Comparison of ENCODE assay signal across 1 cellular context in the genomic region with DNA sequence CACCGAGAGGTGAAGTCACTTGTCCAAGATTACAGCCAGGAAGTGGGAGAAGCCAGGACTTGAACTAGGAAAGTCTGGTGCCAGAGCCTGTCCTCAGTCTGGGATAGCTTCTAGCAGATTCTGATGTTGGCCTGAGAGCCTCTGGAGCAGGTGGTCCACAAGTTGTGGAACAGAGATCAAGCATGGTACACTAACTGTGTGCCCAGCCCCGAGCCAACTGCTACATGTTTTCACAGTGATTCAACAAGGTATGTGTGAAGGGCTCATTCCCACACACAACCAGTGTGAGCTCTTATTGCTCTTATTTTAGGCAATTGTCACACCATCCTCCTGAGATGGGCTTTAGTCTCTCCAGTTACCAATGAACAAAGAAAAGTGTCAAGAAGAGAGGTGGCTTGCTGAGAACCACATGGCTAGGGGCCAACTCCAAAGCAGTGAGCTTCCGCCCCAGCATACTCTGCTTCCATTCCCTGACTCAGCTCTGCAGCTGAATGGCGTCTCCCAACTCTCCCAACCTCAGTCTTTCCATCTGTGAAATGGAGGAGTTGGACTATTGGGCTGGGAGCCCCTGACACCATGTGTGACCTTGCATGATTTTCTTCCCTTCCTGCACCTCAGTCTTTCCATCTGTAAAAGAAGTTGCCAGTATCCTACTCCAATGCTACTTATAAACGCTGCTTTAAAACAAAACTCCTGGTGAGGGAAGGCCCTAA.
TF ChIP-seq lines count a peak whose summit lies in the region.

No MANE protein-coding gene starts in this region.

TF ChIP-seq in H1, 55 proteins besides CTCF, POLR2A, EP300 and RAD21 (continued from another document):
- TF ChIP-seq, protein P1, sequence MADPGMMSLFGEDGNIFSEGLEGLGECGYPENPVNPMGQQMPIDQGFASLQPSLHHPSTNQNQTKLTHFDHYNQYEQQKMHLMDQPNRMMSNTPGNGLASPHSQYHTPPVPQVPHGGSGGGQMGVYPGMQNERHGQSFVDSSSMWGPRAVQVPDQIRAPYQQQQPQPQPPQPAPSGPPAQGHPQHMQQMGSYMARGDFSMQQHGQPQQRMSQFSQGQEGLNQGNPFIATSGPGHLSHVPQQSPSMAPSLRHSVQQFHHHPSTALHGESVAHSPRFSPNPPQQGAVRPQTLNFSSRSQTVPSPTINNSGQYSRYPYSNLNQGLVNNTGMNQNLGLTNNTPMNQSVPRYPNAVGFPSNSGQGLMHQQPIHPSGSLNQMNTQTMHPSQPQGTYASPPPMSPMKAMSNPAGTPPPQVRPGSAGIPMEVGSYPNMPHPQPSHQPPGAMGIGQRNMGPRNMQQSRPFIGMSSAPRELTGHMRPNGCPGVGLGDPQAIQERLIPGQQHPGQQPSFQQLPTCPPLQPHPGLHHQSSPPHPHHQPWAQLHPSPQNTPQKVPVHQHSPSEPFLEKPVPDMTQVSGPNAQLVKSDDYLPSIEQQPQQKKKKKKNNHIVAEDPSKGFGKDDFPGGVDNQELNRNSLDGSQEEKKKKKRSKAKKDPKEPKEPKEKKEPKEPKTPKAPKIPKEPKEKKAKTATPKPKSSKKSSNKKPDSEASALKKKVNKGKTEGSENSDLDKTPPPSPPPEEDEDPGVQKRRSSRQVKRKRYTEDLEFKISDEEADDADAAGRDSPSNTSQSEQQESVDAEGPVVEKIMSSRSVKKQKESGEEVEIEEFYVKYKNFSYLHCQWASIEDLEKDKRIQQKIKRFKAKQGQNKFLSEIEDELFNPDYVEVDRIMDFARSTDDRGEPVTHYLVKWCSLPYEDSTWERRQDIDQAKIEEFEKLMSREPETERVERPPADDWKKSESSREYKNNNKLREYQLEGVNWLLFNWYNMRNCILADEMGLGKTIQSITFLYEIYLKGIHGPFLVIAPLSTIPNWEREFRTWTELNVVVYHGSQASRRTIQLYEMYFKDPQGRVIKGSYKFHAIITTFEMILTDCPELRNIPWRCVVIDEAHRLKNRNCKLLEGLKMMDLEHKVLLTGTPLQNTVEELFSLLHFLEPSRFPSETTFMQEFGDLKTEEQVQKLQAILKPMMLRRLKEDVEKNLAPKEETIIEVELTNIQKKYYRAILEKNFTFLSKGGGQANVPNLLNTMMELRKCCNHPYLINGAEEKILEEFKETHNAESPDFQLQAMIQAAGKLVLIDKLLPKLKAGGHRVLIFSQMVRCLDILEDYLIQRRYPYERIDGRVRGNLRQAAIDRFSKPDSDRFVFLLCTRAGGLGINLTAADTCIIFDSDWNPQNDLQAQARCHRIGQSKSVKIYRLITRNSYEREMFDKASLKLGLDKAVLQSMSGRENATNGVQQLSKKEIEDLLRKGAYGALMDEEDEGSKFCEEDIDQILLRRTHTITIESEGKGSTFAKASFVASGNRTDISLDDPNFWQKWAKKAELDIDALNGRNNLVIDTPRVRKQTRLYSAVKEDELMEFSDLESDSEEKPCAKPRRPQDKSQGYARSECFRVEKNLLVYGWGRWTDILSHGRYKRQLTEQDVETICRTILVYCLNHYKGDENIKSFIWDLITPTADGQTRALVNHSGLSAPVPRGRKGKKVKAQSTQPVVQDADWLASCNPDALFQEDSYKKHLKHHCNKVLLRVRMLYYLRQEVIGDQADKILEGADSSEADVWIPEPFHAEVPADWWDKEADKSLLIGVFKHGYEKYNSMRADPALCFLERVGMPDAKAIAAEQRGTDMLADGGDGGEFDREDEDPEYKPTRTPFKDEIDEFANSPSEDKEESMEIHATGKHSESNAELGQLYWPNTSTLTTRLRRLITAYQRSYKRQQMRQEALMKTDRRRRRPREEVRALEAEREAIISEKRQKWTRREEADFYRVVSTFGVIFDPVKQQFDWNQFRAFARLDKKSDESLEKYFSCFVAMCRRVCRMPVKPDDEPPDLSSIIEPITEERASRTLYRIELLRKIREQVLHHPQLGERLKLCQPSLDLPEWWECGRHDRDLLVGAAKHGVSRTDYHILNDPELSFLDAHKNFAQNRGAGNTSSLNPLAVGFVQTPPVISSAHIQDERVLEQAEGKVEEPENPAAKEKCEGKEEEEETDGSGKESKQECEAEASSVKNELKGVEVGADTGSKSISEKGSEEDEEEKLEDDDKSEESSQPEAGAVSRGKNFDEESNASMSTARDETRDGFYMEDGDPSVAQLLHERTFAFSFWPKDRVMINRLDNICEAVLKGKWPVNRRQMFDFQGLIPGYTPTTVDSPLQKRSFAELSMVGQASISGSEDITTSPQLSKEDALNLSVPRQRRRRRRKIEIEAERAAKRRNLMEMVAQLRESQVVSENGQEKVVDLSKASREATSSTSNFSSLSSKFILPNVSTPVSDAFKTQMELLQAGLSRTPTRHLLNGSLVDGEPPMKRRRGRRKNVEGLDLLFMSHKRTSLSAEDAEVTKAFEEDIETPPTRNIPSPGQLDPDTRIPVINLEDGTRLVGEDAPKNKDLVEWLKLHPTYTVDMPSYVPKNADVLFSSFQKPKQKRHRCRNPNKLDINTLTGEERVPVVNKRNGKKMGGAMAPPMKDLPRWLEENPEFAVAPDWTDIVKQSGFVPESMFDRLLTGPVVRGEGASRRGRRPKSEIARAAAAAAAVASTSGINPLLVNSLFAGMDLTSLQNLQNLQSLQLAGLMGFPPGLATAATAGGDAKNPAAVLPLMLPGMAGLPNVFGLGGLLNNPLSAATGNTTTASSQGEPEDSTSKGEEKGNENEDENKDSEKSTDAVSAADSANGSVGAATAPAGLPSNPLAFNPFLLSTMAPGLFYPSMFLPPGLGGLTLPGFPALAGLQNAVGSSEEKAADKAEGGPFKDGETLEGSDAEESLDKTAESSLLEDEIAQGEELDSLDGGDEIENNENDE (IDR thresholded peaks at IDR 0.05; ENCODE audit: insufficient replicate concordance, low read length) = no peak
